In the genomic region with DNA sequence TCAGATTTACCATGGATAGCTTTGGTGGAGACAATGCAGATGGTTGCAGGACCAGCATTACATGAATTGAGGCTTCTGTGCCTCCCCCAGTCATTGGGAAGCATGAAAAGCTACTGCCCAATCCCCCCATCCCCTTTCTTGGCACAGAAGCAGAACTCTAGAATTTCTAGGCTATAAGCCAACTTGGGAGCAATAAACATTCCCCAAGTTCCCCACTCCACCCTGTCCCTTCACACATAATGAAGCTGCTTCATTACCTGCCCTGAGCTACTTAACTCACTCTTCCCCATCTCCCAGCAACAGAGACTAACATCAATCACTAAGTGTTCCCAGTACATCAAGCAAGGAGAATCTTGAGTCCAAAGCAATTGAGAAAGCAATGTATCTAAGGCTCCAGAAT, we compare ENCODE assay signal across 16 cellular contexts.
"Had no signal": no experiment of that assay in that cellular context is flagged by ENCODE, and none has a peak within 500 bp of the region (broad histone marks: within the 10 kb centered on the region; RNA-seq: fewer than 3 reads in every experiment).

No MANE protein-coding gene starts in this region.

- DNase-seq: activated CD4-positive, alpha-beta T cell treated with anti-CD3 and anti-CD28 coated beads, Interleukin-2, amount 50 U/mL, for 4 hours; activated CD4-positive, CD25-positive, alpha-beta regulatory T cell treated with anti-CD3 and anti-CD28 coated beads, Interleukin-2, amount 50 U/mL, for 72 hours; activated CD8-positive, alpha-beta memory T cell treated with anti-CD3 and anti-CD28 coated beads, Interleukin-2, amount 10 ng/mL, durations not matched to agents 7 days and 5 days; activated gamma-delta T cell treated with Interleukin-2 at 50 U/mL for 16 hours; activated naive CD8-positive, alpha-beta T cell treated with anti-CD3 and anti-CD28 coated beads, Interleukin-2, amount 10 ng/mL, durations not matched to agents 7 days and 5 days; activated T-cell treated with anti-CD3 and anti-CD28 coated beads, Interleukin-2, amount 50 U/mL, for 48 hours; anterior cingulate cortex; esophagus squamous epithelium; left cardiac atrium; natural killer cell; stimulated activated CD4-positive, alpha-beta T cell treated with anti-CD3 and anti-CD28 coated beads, Interleukin-4, amount 100 ng/mL, for 4 hours; stomach had no signal

- H3K4me1 ChIP-seq: foreskin keratinocyte, prostate gland had no signal

- ATAC-seq: activated CD8-positive, alpha-beta memory T cell treated with anti-CD3 and anti-CD28 coated beads, Interleukin-2, amount 10 ng/mL, durations not matched to agents 7 days and 5 days; natural killer cell; sciatic nerve had no signal

- H3K9me3 ChIP-seq: esophagus squamous epithelium, prostate gland, stomach, thoracic aorta had no signal

- H3K27me3 ChIP-seq: esophagus squamous epithelium, stomach had no signal

- H3K27ac ChIP-seq: esophagus squamous epithelium, foreskin keratinocyte, prostate gland, stomach, thoracic aorta had no signal

- H3K36me3 ChIP-seq: esophagus squamous epithelium, prostate gland, stomach, thoracic aorta had no signal

- H3K4me3 ChIP-seq: esophagus squamous epithelium, prostate gland, stomach, thoracic aorta had no signal
